8 cellular contexts compared by ENCODE assay signal in the genomic region with DNA sequence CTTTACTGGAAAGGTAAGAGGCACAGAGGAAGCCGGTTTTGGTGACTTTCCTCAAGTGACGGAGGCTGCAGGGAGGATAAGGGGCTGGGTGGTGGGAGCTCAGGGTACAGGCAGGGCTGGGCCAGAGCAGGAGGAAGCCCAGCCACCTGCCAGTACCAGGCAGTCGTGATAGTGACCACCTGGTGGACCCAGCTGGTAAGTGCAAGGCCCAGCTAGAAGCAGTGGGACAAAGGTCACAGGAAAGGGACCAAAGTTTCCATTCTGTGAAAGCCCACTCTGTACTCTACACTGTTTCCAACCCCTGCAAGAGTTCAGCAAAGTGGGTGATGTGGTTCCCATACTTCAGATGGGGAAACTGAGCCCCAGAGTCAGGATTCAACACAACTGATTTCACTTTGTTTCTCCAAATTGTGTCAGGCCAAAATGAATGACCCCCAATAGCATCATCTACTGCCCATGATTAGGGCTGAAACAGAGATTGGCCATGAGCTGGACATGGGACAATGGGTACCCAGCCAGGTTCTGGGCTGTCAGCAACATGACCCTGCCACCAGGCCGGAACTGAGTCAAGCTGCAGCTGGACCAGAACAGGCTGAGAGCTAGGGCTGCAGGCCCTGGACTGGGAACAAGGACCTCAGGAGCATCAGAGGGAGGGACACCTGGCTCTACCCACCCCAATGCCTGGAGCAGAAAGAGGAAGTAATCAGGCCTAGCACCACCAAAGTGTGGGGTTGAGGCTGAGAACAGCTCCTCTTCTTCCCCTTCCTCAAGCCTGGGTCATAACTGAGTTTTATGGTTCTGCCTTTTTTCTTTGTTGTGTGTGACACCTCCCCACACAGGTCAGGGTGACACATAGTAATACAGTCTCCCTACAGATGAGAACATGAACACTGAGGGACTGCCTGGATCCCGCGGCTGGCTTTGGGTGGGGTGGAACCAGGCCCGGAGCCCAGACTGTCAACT. TPM values are rescaled to one million over a fixed set of nuclear protein-coding genes. Genes with fewer than 3 reads are reported as not detected.
DNase-seq lines count a peak whose midpoint lies in the region; ATAC-seq and TF ChIP-seq lines count a peak whose summit lies in the region.

No MANE protein-coding gene starts in this region.

- H3K9me3 Mint-ChIP-seq in activated CD4-positive, alpha-beta T cell treated with anti-CD3 and anti-CD28 coated beads for 36 hours (ENCODE audit: low read depth), result no peaks in the 10 kb centered on the region
- no peaks in the 10 kb centered on the region for H3K9me3 Mint-ChIP-seq in MCF 10A (ENCODE audit: unreplicated experiment)

- no TSS peak for BruUV-seq in MCF 10A (replicated peaks; lab: Mats Ljungman, UMichigan)

- no peak overlapping the region for H3K27ac Mint-ChIP-seq in activated CD4-positive, alpha-beta T cell treated with anti-CD3 and anti-CD28 coated beads for 36 hours
- H3K27ac Mint-ChIP-seq in MCF 10A (ENCODE audit: low read depth, unreplicated experiment), result no peak overlapping the region

- TF ChIP-seq CTCF in MCF 10A (IDR thresholded peaks at IDR 0.05; ENCODE audit: unreplicated experiment) (peak; percentile 76), lower lobe of right lung (IDR thresholded peaks at IDR 0.05) (peak; percentile 42)

- H3K4me1 ChIP-seq in lower lobe of right lung, result peaks cover 10% of the 10 kb centered on the region
- no peaks in the 10 kb centered on the region for H3K4me1 ChIP-seq in effector memory CD4-positive, alpha-beta T cell (ENCODE audit: control insufficient read depth, insufficient read depth, low read length, poor library complexity, severe bottlenecking)

- no peaks in the 10 kb centered on the region for H3K27me3 Mint-ChIP-seq in activated CD4-positive, alpha-beta T cell treated with anti-CD3 and anti-CD28 coated beads for 36 hours
- no peaks in the 10 kb centered on the region for H3K27me3 Mint-ChIP-seq in MCF 10A (ENCODE audit: insufficient read depth, unreplicated experiment)

- no peaks in the 10 kb centered on the region for H3K9me3 ChIP-seq in lower lobe of right lung
- no peaks in the 10 kb centered on the region for H3K9me3 ChIP-seq in effector memory CD4-positive, alpha-beta T cell (ENCODE audit: control insufficient read depth, low read length)

- no peaks in the 10 kb centered on the region for H3K36me3 ChIP-seq in lower lobe of right lung
- no peaks in the 10 kb centered on the region for H3K36me3 ChIP-seq in effector memory CD4-positive, alpha-beta T cell (ENCODE audit: control insufficient read depth, insufficient read depth, low read length)

- H3K4me3 Mint-ChIP-seq in activated CD4-positive, alpha-beta T cell treated with anti-CD3 and anti-CD28 coated beads for 36 hours, result no peak overlapping the region
- no peak overlapping the region for H3K4me3 Mint-ChIP-seq in MCF 10A (ENCODE audit: unreplicated experiment)

- H3K27ac ChIP-seq in lower lobe of right lung, result no peak overlapping the region
- no peak overlapping the region for H3K27ac ChIP-seq in effector memory CD4-positive, alpha-beta T cell (ENCODE audit: insufficient read depth, low read length, poor library complexity, severe bottlenecking)

- POLR2A ChIA-PET in activated CD4-positive, alpha-beta T cell treated with anti-CD3 and anti-CD28 coated beads for 36 hours (lab: Charles Lee), result no interaction called here
- POLR2A ChIA-PET in MCF 10A (lab: Yijun Ruan, JAX), result interaction anchor here (0.6 to 0.7 kb wide), 2 partner anchors 61 to 130 kb away, joined by 3 read pairs; no protein-coding TSS in a partner anchor

- H3K4me3 ChIP-seq in lower lobe of right lung, result no peak overlapping the region
- no peak overlapping the region for H3K4me3 ChIP-seq in effector memory CD4-positive, alpha-beta T cell (ENCODE audit: insufficient read depth, low read depth, low read length, poor library complexity, severe bottlenecking)

- intact Hi-C loops in activated CD4-positive, alpha-beta T cell treated with anti-CD3 and anti-CD28 coated beads for 36 hours (cut with DNase I, micrococcal nuclease), result no loop called here
- intact Hi-C loops in MCF 10A (cut with micrococcal nuclease) (loop anchor here (10.0 kb wide), 1 partner anchor 55 kb away; no protein-coding TSS in a partner anchor), lower lobe of right lung (cut with DNase I) (no loop called here)

- peak; percentile 51 for DNase-seq in activated CD4-positive, alpha-beta T cell treated with anti-CD3 and anti-CD28 coated beads for 36 hours
- DNase-seq in activated CD4-positive, alpha-beta T cell treated with anti-CD3 and anti-CD28 coated beads, Interleukin-2, amount 50 U/mL, for 1 hour, result no peak
- DNase-seq in NOMO-1 (lab: John Stamatoyannopoulos, UW; ENCODE audit: unreplicated experiment in 2 of 2) (peak; percentile 77 to 83), MCF 10A (ENCODE audit: unreplicated experiment) (peak; percentile 49), lower lobe of right lung (no peak)
- no peak for DNase-seq in effector memory CD4-positive, alpha-beta T cell

- no peaks in the 10 kb centered on the region for H3K4me1 Mint-ChIP-seq in activated CD4-positive, alpha-beta T cell treated with anti-CD3 and anti-CD28 coated beads for 36 hours
- peaks cover 6% of the 10 kb centered on the region for H3K4me1 Mint-ChIP-seq in MCF 10A (ENCODE audit: insufficient read depth, unreplicated experiment)

- H3K27me3 ChIP-seq in lower lobe of right lung (ENCODE audit: low read depth), result no peaks in the 10 kb centered on the region
- no peaks in the 10 kb centered on the region for H3K27me3 ChIP-seq in effector memory CD4-positive, alpha-beta T cell (replicated peaks; ENCODE audit: control insufficient read depth, insufficient read depth, low read length, poor library complexity, severe bottlenecking)

- ATAC-seq in activated CD4-positive, alpha-beta T cell treated with anti-CD3 and anti-CD28 coated beads for 36 hours, result peak; percentile 72
- ATAC-seq in lower lobe of right lung (peak; percentile 18 to 42), GM19395 (IDR thresholded peaks at IDR 0.05; ENCODE audit: unreplicated experiment) (no peak), HG03039 (IDR thresholded peaks at IDR 0.05; ENCODE audit: unreplicated experiment) (no peak)

- CTCF ChIA-PET in activated CD4-positive, alpha-beta T cell treated with anti-CD3 and anti-CD28 coated beads for 36 hours (lab: Charles Lee), result interaction anchor here (0.5 to 1.5 kb wide), 11 partner anchors 10 to 228 kb away, joined by 3 to 8 read pairs (median 3); no protein-coding TSS in a partner anchor
- CTCF ChIA-PET in MCF 10A (lab: Yijun Ruan, JAX), result interaction anchor here (0.6 to 2.5 kb wide), 8 partner anchors 9 to 676 kb away, joined by 3 to 10 read pairs (median 4); no protein-coding TSS in a partner anchor

- H3K36me3 Mint-ChIP-seq in activated CD4-positive, alpha-beta T cell treated with anti-CD3 and anti-CD28 coated beads for 36 hours (ENCODE audit: low read depth), result no peaks in the 10 kb centered on the region
- H3K36me3 Mint-ChIP-seq in MCF 10A (ENCODE audit: insufficient read depth, unreplicated experiment), result no peaks in the 10 kb centered on the region

RNA-seq across cellular contexts. Expression of a gene that starts 50.2 kb away (rescaled TPM):
- under 1 TPM; 0.18 to 0.25 TPM for total RNA-seq in activated CD4-positive, alpha-beta T cell treated with anti-CD3 and anti-CD28 coated beads for 36 hours
- total RNA-seq in MCF 10A (2022) (0.07 TPM in 1 of 2 replicates, not detected in the other), lower lobe of right lung (4.4 TPM)

Comparison
In these comparisons a context has a peak if more than half of its experiments do, and no peak if none do; other contexts are left out.
1. DNase-seq: peak in activated CD4-positive, alpha-beta T cell treated with anti-CD3 and anti-CD28 coated beads for 36 hours (single experiment), NOMO-1 (2 of 2) and MCF 10A (single experiment); none in activated CD4-positive, alpha-beta T cell treated with anti-CD3 and anti-CD28 coated beads, Interleukin-2, amount 50 U/mL, for 1 hour (single experiment), lower lobe of right lung (single experiment) and effector memory CD4-positive, alpha-beta T cell (0 of 3).
2. ATAC-seq: peak in activated CD4-positive, alpha-beta T cell treated with anti-CD3 and anti-CD28 coated beads for 36 hours (single experiment) and lower lobe of right lung (2 of 2); none in GM19395 (single experiment) and HG03039 (single experiment).